ENCODE assay signal across 16 cellular contexts in the genomic region with DNA sequence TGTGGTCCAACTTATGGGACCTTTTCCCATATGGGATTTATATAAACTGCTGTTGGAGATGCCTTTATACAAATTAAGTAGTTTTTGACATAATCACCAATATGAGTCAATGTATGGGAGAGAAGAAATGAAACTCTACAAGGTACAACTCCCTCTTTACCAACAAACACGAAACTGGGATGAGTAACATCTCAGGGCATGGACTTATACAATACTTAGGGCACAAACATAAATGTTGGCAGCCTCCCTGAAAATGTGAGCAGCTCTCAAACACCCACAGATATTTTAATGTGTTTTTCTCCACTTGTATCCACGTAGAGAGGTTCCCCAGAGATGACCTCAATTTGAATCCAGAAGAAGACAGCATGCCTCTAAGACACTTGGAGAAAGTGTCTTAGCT.
DNase-seq lines count a peak whose midpoint lies in the region; ATAC-seq and TF ChIP-seq lines count a peak whose summit lies in the region.
"Had no signal": no experiment of that assay in that cellular context is flagged by ENCODE, and none has a peak within 500 bp of the region (broad histone marks: within the 10 kb centered on the region; RNA-seq: fewer than 3 reads in every experiment).

No MANE protein-coding gene starts in this region.

- H3K4me2 ChIP-seq in mammary epithelial cell (ENCODE audit: insufficient read depth, low read depth, low read length): no peak overlapping the region

- H3K4me3 ChIP-seq in mammary epithelial cell (replicated peaks in 1 of 3; ENCODE audit: insufficient read depth in 1 of 3, low read depth in 2 of 3, low read length in 3 of 3) (no peak overlapping the region), breast epithelium (no peak overlapping the region), epithelial cell of esophagus (ENCODE audit: low read length) (no peak overlapping the region)
- H3K4me3 ChIP-seq: K562 had no signal

- BruUV-seq in mammary epithelial cell (replicated peaks; lab: Mats Ljungman, UMichigan): no TSS peak

- H3K4me1 ChIP-seq in mammary epithelial cell (ENCODE audit: insufficient read depth, low read length) (no peaks in the 10 kb centered on the region), breast epithelium (no peaks in the 10 kb centered on the region), foreskin keratinocyte (no peaks in the 10 kb centered on the region)

- no peaks in the 10 kb centered on the region for H3K36me3 ChIP-seq in mammary epithelial cell (ENCODE audit: insufficient read depth, low read length)
- no peaks in the 10 kb centered on the region for H3K36me3 ChIP-seq in breast epithelium

- intact Hi-C loops in mammary epithelial cell (cut with micrococcal nuclease): no loop called here
- intact Hi-C loops in breast epithelium (cut with DNase I; ENCODE audit: low total_unique reads): no loop called here

- no peaks in the 10 kb centered on the region for H3K27me3 ChIP-seq in mammary epithelial cell (ENCODE audit: insufficient read depth, low read length)
- H3K27me3 ChIP-seq in breast epithelium: no peaks in the 10 kb centered on the region
- no peaks in the 10 kb centered on the region for H3K27me3 ChIP-seq in foreskin keratinocyte

- 82% methylated on average over 2 of the region's 2 CpGs for WGBS in mammary epithelial cell (ENCODE audit: low coverage, missing lambda C conversion rate)

- H3K9me3 ChIP-seq in mammary epithelial cell (replicated peaks; ENCODE audit: insufficient read depth, low read length): no peaks in the 10 kb centered on the region
- H3K9me3 ChIP-seq in breast epithelium: no peaks in the 10 kb centered on the region

- H3K9ac ChIP-seq in mammary epithelial cell (ENCODE audit: insufficient read depth, low read length): no peak overlapping the region

- TF ChIP-seq POLR2A in breast epithelium (IDR thresholded peaks at IDR 0.05): no peak

- dilution Hi-C loops in mammary epithelial cell (cut with HindIII; ENCODE audit: low sequenced_read_pairs): no loop called here

- TF ChIP-seq CTCF in mammary epithelial cell (conservative IDR thresholded peaks at IDR 0.05 in 1 of 2, IDR thresholded peaks at IDR 0.05 in 1 of 2; ENCODE audit: extremely low read depth in 1 of 2, insufficient read depth in 1 of 2, low read depth in 1 of 2, low read length in 2 of 2) (no peak), breast epithelium (IDR thresholded peaks at IDR 0.05) (no peak), epithelial cell of esophagus (IDR thresholded peaks at IDR 0.05; ENCODE audit: insufficient read depth, low read depth, low read length, missing control alignments) (no peak), foreskin keratinocyte (conservative IDR thresholded peaks at IDR 0.05) (no peak), GM13977 (IDR thresholded peaks at IDR 0.05; ENCODE audit: extremely low read depth, insufficient read depth, missing control alignments) (no peak)

- no peaks in the 10 kb centered on the region for H3K79me2 ChIP-seq in mammary epithelial cell (ENCODE audit: insufficient read depth, low read length)

- H4K20me1 ChIP-seq in mammary epithelial cell (ENCODE audit: insufficient read depth, low read length): no peaks in the 10 kb centered on the region

- CTCF ChIA-PET in mammary epithelial cell (lab: Charles Lee; ENCODE audit: low non-redundant PET): no interaction called here

- in situ Hi-C loops in mammary epithelial cell (cut with MboI; ENCODE audit: low sequenced_read_pairs in 2 of 2) (no loop called here), GM13977 (cut with MboI; ENCODE audit: low pct_unique_long_range_greater_than_20kb, low sequenced_read_pairs, unreplicated experiment) (no loop called here)

- no peak overlapping the region for H2AFZ ChIP-seq in mammary epithelial cell (ENCODE audit: low read depth, low read length)

- H3K27ac ChIP-seq in mammary epithelial cell (ENCODE audit: insufficient read depth, low read depth, low read length) (no peak overlapping the region), breast epithelium (no peak overlapping the region), foreskin keratinocyte (peak overlapping the region; percentile 51)
- H3K27ac ChIP-seq: 22Rv1, HL-60 had no signal

- ATAC-seq in foreskin keratinocyte: peak; percentile 70
- no peak for ATAC-seq in GM21529 (IDR thresholded peaks at IDR 0.05; ENCODE audit: unreplicated experiment)
- no peak for ATAC-seq in GM19035 (IDR thresholded peaks at IDR 0.05; ENCODE audit: unreplicated experiment)
- ATAC-seq: CD8-positive, alpha-beta T cell; HCT116; K562 had no signal

- DNase-seq in mammary epithelial cell (peak; percentile 68), breast epithelium (ENCODE audit: low spot score in 2 of 2) (no peak), epithelial cell of esophagus (ENCODE audit: low read depth) (peak; percentile 75), foreskin keratinocyte (peak in 1 of 2 donors; percentile 64), GM13977 (ENCODE audit: low spot score) (no peak), DMS153 (lab: John Stamatoyannopoulos, UW) (no peak)
- DNase-seq: CD8-positive, alpha-beta T cell; COR-L47; DND-41; GF-D8 had no signal

Comparison
In these comparisons a context has a peak if more than half of its experiments do, and no peak if none do; other contexts are left out.
1. DNase-seq: peak in mammary epithelial cell (single experiment) and epithelial cell of esophagus (single experiment); none in breast epithelium (0 of 2), GM13977 (single experiment) and DMS153 (single experiment).